ENCODE assay signal across 1 cellular context in genomic region chr6:157381631-157382621, GRCh38.
TF ChIP-seq lines count a peak whose summit lies in the region.

No MANE protein-coding gene starts in this region.

TF ChIP-seq in HepG2, 621 proteins besides CTCF, POLR2A, EP300 and RAD21 (continued from another document and continues in another):
- TF ChIP-seq AHDC1 (CRISPR knock-in tag; IDR thresholded peaks at IDR 0.05; ENCODE audit: borderline replicate concordance) (peak; percentile 46; the same call in 1 of the 2 replicates), MAFK (conservative IDR thresholded peaks at IDR 0.05 in 1 of 2, IDR thresholded peaks at IDR 0.05 in 1 of 2; ENCODE audit: low read length in 2 of 2) (no peak), ZNF562 (CRISPR knock-in tag; IDR thresholded peaks at IDR 0.05; ENCODE audit: borderline replicate concordance) (no peak), MYC (CRISPR knock-in tag; IDR thresholded peaks at IDR 0.05; ENCODE audit: borderline replicate concordance) (no peak), ZNF710 (CRISPR knock-in tag; IDR thresholded peaks at IDR 0.05; ENCODE audit: borderline replicate concordance) (no peak), ZNF530 (CRISPR knock-in tag; IDR thresholded peaks at IDR 0.05; ENCODE audit: low read depth) (no peak), YEATS2 (CRISPR knock-in tag; IDR thresholded peaks at IDR 0.05; ENCODE audit: borderline replicate concordance) (no peak), HIVEP1 (CRISPR knock-in tag; IDR thresholded peaks at IDR 0.05) (no peak; the same call in 1 of the 2 replicates), PTBP1 (IDR thresholded peaks at IDR 0.05; ENCODE audit: low read depth, low read length, poor library complexity, severe bottlenecking) (no peak), ZNF576 (CRISPR knock-in tag; IDR thresholded peaks at IDR 0.05) (no peak), KLF16 (CRISPR knock-in tag; IDR thresholded peaks at IDR 0.05) (peak in 1 of 2 experiments; percentile 44; a peak in 1 of 4 replicates), ZNF574 (CRISPR knock-in tag; IDR thresholded peaks at IDR 0.05) (no peak), NR2C2 (CRISPR knock-in tag; IDR thresholded peaks at IDR 0.05; ENCODE audit: borderline replicate concordance) (no peak; the same call in 1 of the 2 replicates), ZMYM2 (CRISPR knock-in tag; IDR thresholded peaks at IDR 0.05) (no peak), ZNF570 (CRISPR knock-in tag; IDR thresholded peaks at IDR 0.05; ENCODE audit: borderline replicate concordance) (no peak), ZNF709 (CRISPR knock-in tag; IDR thresholded peaks at IDR 0.05) (no peak), FIP1L1 (IDR thresholded peaks at IDR 0.05; ENCODE audit: borderline replicate concordance, insufficient read depth, low read depth, low read length) (no peak), TEF (CRISPR knock-in tag; IDR thresholded peaks at IDR 0.05) (no peak), ZZZ3 (CRISPR knock-in tag; IDR thresholded peaks at IDR 0.05; ENCODE audit: borderline replicate concordance) (no peak), KLF15 (CRISPR knock-in tag; IDR thresholded peaks at IDR 0.05; ENCODE audit: borderline replicate concordance) (no peak), NR1H2 (CRISPR knock-in tag; IDR thresholded peaks at IDR 0.05; ENCODE audit: borderline replicate concordance, low read depth) (no peak), ZNF605 (CRISPR knock-in tag; IDR thresholded peaks at IDR 0.05) (peak; percentile 48; the same call in 1 of the 2 replicates), HMGXB4 (CRISPR knock-in tag; IDR thresholded peaks at IDR 0.05; ENCODE audit: borderline replicate concordance in 1 of 2, low read depth in 1 of 2) (peak in 1 of 2 experiments; percentile 72; a peak in 1 of 4 replicates), GTF2F1 (IDR thresholded peaks at IDR 0.05; ENCODE audit: low read length) (no peak), ZNF724P (CRISPR knock-in tag; IDR thresholded peaks at IDR 0.05; ENCODE audit: borderline replicate concordance) (no peak), SMARCE1 (IDR thresholded peaks at IDR 0.05; ENCODE audit: borderline replicate concordance) (no peak), NFKBIZ (CRISPR knock-in tag; IDR thresholded peaks at IDR 0.05) (no peak), BATF2 (CRISPR knock-in tag; IDR thresholded peaks at IDR 0.05) (no peak), POLR2G (IDR thresholded peaks at IDR 0.05; ENCODE audit: low read depth, low read length) (no peak), ZNF737 (CRISPR knock-in tag; IDR thresholded peaks at IDR 0.05; ENCODE audit: borderline replicate concordance) (no peak), ZNF512B (CRISPR knock-in tag; IDR thresholded peaks at IDR 0.05; ENCODE audit: borderline replicate concordance) (no peak), TMF1 (CRISPR knock-in tag; IDR thresholded peaks at IDR 0.05; ENCODE audit: low read depth) (no peak), PAX8 (CRISPR knock-in tag; IDR thresholded peaks at IDR 0.05; ENCODE audit: borderline replicate concordance) (no peak), ZNF101 (CRISPR knock-in tag; IDR thresholded peaks at IDR 0.05; ENCODE audit: borderline replicate concordance, low read depth) (no peak), ZNF264 (CRISPR knock-in tag; IDR thresholded peaks at IDR 0.05) (no peak), ZNF777 (CRISPR knock-in tag; IDR thresholded peaks at IDR 0.05) (peak; percentile 91), TGIF2 (CRISPR knock-in tag; IDR thresholded peaks at IDR 0.05) (no peak), YY1 (IDR thresholded peaks at IDR 0.05; ENCODE audit: insufficient read depth, insufficient replicate concordance, low read depth, low read length) (peak; percentile 29), MYNN (CRISPR knock-in tag; IDR thresholded peaks at IDR 0.05; ENCODE audit: low read depth) (no peak), TSC22D2 (CRISPR knock-in tag; IDR thresholded peaks at IDR 0.05; ENCODE audit: borderline replicate concordance) (no peak; the same call in 1 of the 2 replicates), ZBTB2 (CRISPR knock-in tag; IDR thresholded peaks at IDR 0.05; ENCODE audit: low read depth) (peak; percentile 2; the same call in 1 of the 2 replicates), CENPBD1 (CRISPR knock-in tag; IDR thresholded peaks at IDR 0.05; ENCODE audit: borderline replicate concordance, low read depth) (no peak), ARHGAP35 (CRISPR knock-in tag; IDR thresholded peaks at IDR 0.05; ENCODE audit: borderline replicate concordance) (no peak), ZNF235 (CRISPR knock-in tag; IDR thresholded peaks at IDR 0.05; ENCODE audit: borderline replicate concordance) (no peak), HDAC2 (CRISPR knock-in tag; IDR thresholded peaks at IDR 0.05) (peak; percentile 42; the same call in 1 of the 2 replicates), ZBTB1 (CRISPR knock-in tag; IDR thresholded peaks at IDR 0.05; ENCODE audit: borderline replicate concordance) (no peak), ZFP62 (CRISPR knock-in tag; IDR thresholded peaks at IDR 0.05) (no peak)
